8 cellular contexts compared by ENCODE assay signal in genomic region chr10:117226813-117227451, GRCh38. TPM values are rescaled to one million over a fixed set of nuclear protein-coding genes. Genes with fewer than 3 reads are reported as not detected.
A peak's percentile ranks its signal among the peaks of the same experiment; 100 is the strongest.
DNase-seq lines count a peak whose midpoint lies in the region; ATAC-seq and TF ChIP-seq lines count a peak whose summit lies in the region.

No MANE protein-coding gene starts in this region.

- H3K36me3 ChIP-seq in osteoblast (ENCODE audit: insufficient read depth, low read length) = no peaks in the 10 kb centered on the region

- H4K20me1 ChIP-seq in osteoblast (ENCODE audit: insufficient read depth, low read length) = no peaks in the 10 kb centered on the region

- no peaks in the 10 kb centered on the region for H3K9me3 ChIP-seq in osteoblast (ENCODE audit: low read depth, low read length)

- H3K27me3 ChIP-seq in osteoblast (ENCODE audit: insufficient read depth, low read length) = peaks cover 3% of the 10 kb centered on the region

- ATAC-seq in GM18511 (IDR thresholded peaks at IDR 0.05; ENCODE audit: unreplicated experiment) = peak; percentile 78

- no peaks in the 10 kb centered on the region for H3K79me2 ChIP-seq in osteoblast (ENCODE audit: insufficient read depth, low read length)

- no peak overlapping the region for H3K27ac ChIP-seq in osteoblast (ENCODE audit: low read depth, low read length)

- no peak overlapping the region for H2AFZ ChIP-seq in osteoblast (ENCODE audit: low read length)

- H3K4me2 ChIP-seq in osteoblast (ENCODE audit: insufficient read depth, low read length) = no peak overlapping the region

- no peaks in the 10 kb centered on the region for H3K4me1 ChIP-seq in osteoblast (ENCODE audit: insufficient read depth, low read length)

- TF ChIP-seq CTCF in choroid plexus epithelial cell (conservative IDR thresholded peaks at IDR 0.05; ENCODE audit: low read depth, low read length) = peak; percentile 83
- peak; percentile 73 for TF ChIP-seq CTCF in osteoblast (IDR thresholded peaks at IDR 0.05; ENCODE audit: extremely low read depth, low read depth, low read length)

- DNase-seq in AG08395 (ENCODE audit: low spot score) = peak; percentile 57
- peak; percentile 1 for DNase-seq in NCI-H1048 (lab: John Stamatoyannopoulos, UW)
- DNase-seq in choroid plexus epithelial cell (ENCODE audit: low read depth) = peak; percentile 57
- peak; percentile 74 for DNase-seq in osteoblast (ENCODE audit: insufficient read length, low spot score, missing footprints)
- DNase-seq in HPDE6-E6E7 (ENCODE audit: extremely low spot score) = no peak
- DNase-seq in NCI-H524 treated with DMSO at 0.1 percent for 48 hours (lab: John Stamatoyannopoulos, UW) = no peak
- no peak for DNase-seq in NCI-H1092 (lab: John Stamatoyannopoulos, UW)

- H3K4me3 ChIP-seq in choroid plexus epithelial cell (ENCODE audit: low read depth, low read length) = no peak overlapping the region
- H3K4me3 ChIP-seq in osteoblast (ENCODE audit: insufficient read depth, low read length) = no peak overlapping the region

RNA-seq across cellular contexts. Expression of gene SLC18A2, which starts 14.0 kb away (rescaled TPM):
- under 0.01 TPM in 1 of 2 replicates, not detected in the other for total RNA-seq in osteoblast

RNA-seq across cellular contexts. Expression of gene KCNK18, which starts 29.6 kb away (rescaled TPM):
- not detected in 2 replicates for total RNA-seq in osteoblast

Comparison
In these comparisons a context has a peak if more than half of its experiments do, and no peak if none do; other contexts are left out.
1. DNase-seq: peak in AG08395 (single experiment), NCI-H1048 (single experiment), choroid plexus epithelial cell (single experiment) and osteoblast (single experiment); none in HPDE6-E6E7 (single experiment), NCI-H524 treated with DMSO at 0.1 percent for 48 hours (single experiment) and NCI-H1092 (single experiment).